Comparison of ENCODE assay signal across 1 cellular context in genomic region chr11:61580292-61580888, GRCh38.
TF ChIP-seq lines count a peak whose summit lies in the region.

No MANE protein-coding gene starts in this region.

TF ChIP-seq in HepG2, 621 proteins besides CTCF, POLR2A, EP300 and RAD21:
- TF ChIP-seq AFF4 (CRISPR knock-in tag; IDR thresholded peaks at IDR 0.05) = no peak
- no peak for TF ChIP-seq NFIB (CRISPR knock-in tag; IDR thresholded peaks at IDR 0.05; ENCODE audit: borderline replicate concordance)
- no peak for TF ChIP-seq FOXA1 (IDR thresholded peaks at IDR 0.05)
- no peak for TF ChIP-seq FOXA1 (CRISPR knock-in tag; IDR thresholded peaks at IDR 0.05)
- TF ChIP-seq TBL1XR1 (IDR thresholded peaks at IDR 0.05; ENCODE audit: borderline replicate concordance, low read length, partially characterized antibody) = no peak
- TF ChIP-seq HOXA3 (CRISPR knock-in tag; IDR thresholded peaks at IDR 0.05) = 0 out of 2 replicates have a peak, but pooled peaks have one; percentile 9
- no peak for TF ChIP-seq ZNF513 (CRISPR knock-in tag; conservative IDR thresholded peaks at IDR 0.05)
- 0 out of 2 replicates have a peak, but pooled peaks have one; percentile 8 for TF ChIP-seq ZNF574 (CRISPR knock-in tag; IDR thresholded peaks at IDR 0.05)
- TF ChIP-seq ZKSCAN5 (CRISPR knock-in tag; IDR thresholded peaks at IDR 0.05) = no peak
- no peak for TF ChIP-seq THAP11 (CRISPR knock-in tag; IDR thresholded peaks at IDR 0.05)
- peak; percentile 40; the same call in 1 of the 2 replicates for TF ChIP-seq STAG1 (CRISPR knock-in tag; IDR thresholded peaks at IDR 0.05)
- TF ChIP-seq HNRNPH1 (optimal IDR thresholded peaks at IDR 0.05; ENCODE audit: low read depth, low read length) = no peak
- TF ChIP-seq PAX8 (CRISPR knock-in tag; IDR thresholded peaks at IDR 0.05; ENCODE audit: borderline replicate concordance) = no peak
- peak; percentile 87 for TF ChIP-seq HNRNPL (IDR thresholded peaks at IDR 0.05; ENCODE audit: low read depth, low read length)
- no peak for TF ChIP-seq ONECUT2 (CRISPR knock-in tag; IDR thresholded peaks at IDR 0.05)
- no peak for TF ChIP-seq ZSCAN22 (CRISPR knock-in tag; IDR thresholded peaks at IDR 0.05)
- TF ChIP-seq YEATS4 (CRISPR knock-in tag; IDR thresholded peaks at IDR 0.05; ENCODE audit: borderline replicate concordance) = peak; percentile 12; the same call in 1 of the 2 replicates
- no peak for TF ChIP-seq ZNF556 (CRISPR knock-in tag; IDR thresholded peaks at IDR 0.05; ENCODE audit: borderline replicate concordance)
- no peak for TF ChIP-seq ZSCAN9 (CRISPR knock-in tag; IDR thresholded peaks at IDR 0.05; ENCODE audit: borderline replicate concordance)
- TF ChIP-seq ATAD3A (CRISPR knock-in tag; IDR thresholded peaks at IDR 0.05) = no peak
- TF ChIP-seq ZNF563 (CRISPR knock-in tag; IDR thresholded peaks at IDR 0.05) = peak; percentile 67; the same call in 1 of the 2 replicates
- no peak for TF ChIP-seq SRY (CRISPR knock-in tag; IDR thresholded peaks at IDR 0.05)
- TF ChIP-seq BCL6 (CRISPR knock-in tag; IDR thresholded peaks at IDR 0.05) = no peak
- 0 out of 2 replicates have a peak, but pooled peaks have one; percentile 34 for TF ChIP-seq HIC2 (CRISPR knock-in tag; IDR thresholded peaks at IDR 0.05; ENCODE audit: low read depth)
- TF ChIP-seq ZNF773 (CRISPR knock-in tag; IDR thresholded peaks at IDR 0.05; ENCODE audit: borderline replicate concordance) = peak; percentile 54; the same call in 1 of the 2 replicates
TF ChIP-seq in HepG2: peak in this region for 8.
